Comparison of ENCODE assay signal across 17 cellular contexts in the genomic region with DNA sequence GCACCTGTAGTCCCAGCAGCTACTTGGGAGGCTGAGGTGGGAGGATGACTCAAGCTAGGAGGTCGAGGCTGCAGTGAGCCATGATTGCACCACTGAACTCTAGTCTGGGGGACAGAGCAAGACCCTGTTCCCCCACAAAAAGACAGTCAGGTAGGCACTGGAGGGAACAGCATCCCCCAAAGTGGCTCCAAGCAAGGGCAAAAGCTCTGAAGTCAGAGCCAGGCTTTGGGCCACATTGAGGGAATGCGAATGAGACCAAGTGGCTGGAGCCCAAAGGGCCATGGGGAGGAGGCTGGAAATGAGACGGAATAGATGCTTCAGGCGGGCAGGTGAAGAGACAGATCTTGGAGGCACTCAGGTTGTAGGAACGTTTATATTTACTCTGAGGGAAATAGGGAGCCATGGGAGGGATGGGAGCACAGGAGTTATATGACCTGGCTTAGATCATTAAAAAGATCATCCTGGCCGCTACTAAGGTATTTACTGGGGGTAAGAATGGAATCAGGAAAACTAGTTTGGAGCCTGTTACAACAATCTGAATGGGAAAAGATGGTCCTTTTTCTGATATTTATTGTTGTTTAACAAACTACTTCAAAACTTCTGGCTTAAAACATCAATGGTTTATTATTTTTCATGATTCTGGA.
"Had no signal": no experiment of that assay in that cellular context is flagged by ENCODE, and none has a peak within 500 bp of the region (broad histone marks: within the 10 kb centered on the region; RNA-seq: fewer than 3 reads in every experiment).

No MANE protein-coding gene starts in this region.

- H3K4me3 Mint-ChIP-seq: natural killer cell, neural crest cell, type B pancreatic cell had no signal

- H3K9me3 ChIP-seq: mucosa of descending colon, suprapubic skin, thyroid gland had no signal

- H3K4me3 ChIP-seq: heart left ventricle, mucosa of descending colon, spleen, suprapubic skin, thyroid gland had no signal

- H3K27me3 ChIP-seq: heart left ventricle, spleen, suprapubic skin, thyroid gland had no signal

- H3K36me3 ChIP-seq: heart left ventricle, spleen, suprapubic skin, thyroid gland had no signal

- H3K36me3 Mint-ChIP-seq: type B pancreatic cell had no signal

- H3K27ac ChIP-seq: heart left ventricle, spleen, suprapubic skin, thyroid gland had no signal

- H3K27ac Mint-ChIP-seq: type B pancreatic cell had no signal

- DNase-seq: effector memory CD4-positive, alpha-beta T cell; heart left ventricle; hippocampal formation; kidney glomerular epithelial cell; mucosa of descending colon; natural killer cell; posterior cingulate gyrus; spleen; stimulated activated CD4-positive, alpha-beta T cell treated with anti-CD3 and anti-CD28 coated beads, Interleukin-15, amount 100 ng/mL, for 24 hours; stimulated activated CD4-positive, alpha-beta T cell treated with anti-CD3 and anti-CD28 coated beads, Interleukin-2, amount 100 ng/mL, for 24 hours; stimulated activated naive CD4-positive, alpha-beta T cell treated with Interleukin-2 at 50 U/mL for 16 hours; thyroid gland had no signal

- ATAC-seq: esophagus mucosa, heart left ventricle, mucosa of descending colon, natural killer cell, sciatic nerve had no signal

- H3K27me3 Mint-ChIP-seq: type B pancreatic cell had no signal
